Comparison of ENCODE assay signal across 19 cellular contexts in the genomic region with DNA sequence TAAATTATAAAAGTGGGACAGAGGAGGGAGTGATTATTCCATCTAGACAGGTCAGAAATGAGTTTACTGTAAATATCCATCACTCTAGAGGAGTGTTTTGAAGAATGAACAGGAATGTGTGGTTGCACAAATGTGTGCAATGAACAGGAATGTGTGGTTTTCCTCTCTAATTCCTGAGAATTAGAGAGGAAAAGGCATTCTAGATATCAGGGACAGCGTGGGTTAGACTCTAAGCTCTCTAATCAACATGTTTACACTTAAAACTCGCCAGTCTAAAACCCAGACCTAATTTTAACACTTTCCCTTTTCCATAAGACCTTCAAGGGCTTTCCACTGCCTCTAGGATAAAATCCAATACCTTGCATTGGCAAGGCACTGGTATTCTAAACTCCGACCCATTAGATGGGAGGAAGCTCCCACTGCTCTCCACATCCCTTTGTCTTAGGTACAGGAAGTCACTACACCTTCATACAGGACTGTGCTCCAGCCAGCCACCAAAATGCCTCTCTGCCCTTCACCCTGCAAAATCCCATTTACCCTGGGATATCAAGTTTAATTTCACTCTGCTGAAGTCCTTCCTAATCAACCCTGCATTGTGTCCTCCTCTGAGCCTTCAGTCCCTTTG.
DNase-seq lines count a peak whose midpoint lies in the region; ATAC-seq and TF ChIP-seq lines count a peak whose summit lies in the region.
"Had no signal": no experiment of that assay in that cellular context is flagged by ENCODE, and none has a peak within 500 bp of the region (broad histone marks: within the 10 kb centered on the region; RNA-seq: fewer than 3 reads in every experiment).

No MANE protein-coding gene starts in this region.

- H4K8ac ChIP-seq in IMR-90 (ENCODE audit: low read depth in 2 of 2, low read length in 2 of 2) = no peak overlapping the region

- no peak overlapping the region for H2AK5ac ChIP-seq in IMR-90 (ENCODE audit: low read depth, low read length)

- WGBS in IMR-90 (ENCODE audit: extremely low coverage in 2 of 2, insufficient read length in 1 of 2), 2 experiments = 20% methylated on average over 1 of the region's 3 CpGs; no CpG with 5 or more reads in 1 of the 2 experiments

- H3K36me3 Mint-ChIP-seq in chondrocyte (ENCODE audit: low read depth) (no peaks in the 10 kb centered on the region), osteocyte (ENCODE audit: unreplicated experiment) (no peaks in the 10 kb centered on the region)

- TF ChIP-seq CTCF in IMR-90 (conservative IDR thresholded peaks at IDR 0.05; ENCODE audit: low read depth, low read length) (no peak), chondrocyte (IDR thresholded peaks at IDR 0.05) (no peak), osteocyte (IDR thresholded peaks at IDR 0.05) (no peak), OCI-LY7 (conservative IDR thresholded peaks at IDR 0.05; ENCODE audit: low read length) (no peak)

- H3K4ac ChIP-seq in IMR-90 (ENCODE audit: low read depth, low read length) = no peak overlapping the region

- H3K27ac ChIP-seq in IMR-90 (ENCODE audit: insufficient read depth, low read length) = no peak overlapping the region
- H3K27ac ChIP-seq in OCI-LY7 (ENCODE audit: low read depth, low read length, poor library complexity, severe bottlenecking) = no peak overlapping the region
- H3K27ac ChIP-seq: cardiac muscle cell, gastrocnemius medialis, upper lobe of left lung had no signal

- H3K23ac ChIP-seq in IMR-90 (ENCODE audit: low read depth, low read length) = no peak overlapping the region

- no peaks in the 10 kb centered on the region for H3K79me2 ChIP-seq in OCI-LY7 (ENCODE audit: insufficient read depth, low read depth, low read length)

- H2AK9ac ChIP-seq in IMR-90 (replicated peaks; ENCODE audit: low read depth, low read length, poor library complexity) = no peak overlapping the region

- H3K18ac ChIP-seq in IMR-90 (ENCODE audit: low read depth, low read length) = no peak overlapping the region

- peak overlapping the region; percentile 76 for H3K27ac Mint-ChIP-seq in chondrocyte (ENCODE audit: unreplicated experiment)
- H3K27ac Mint-ChIP-seq in osteocyte (ENCODE audit: unreplicated experiment) = no peak overlapping the region
- H3K27ac Mint-ChIP-seq: activated naive CD4-positive, alpha-beta T cell treated with anti-CD3 and anti-CD28 coated beads for 36 hours had no signal

- no peaks in the 10 kb centered on the region for H3K79me1 ChIP-seq in IMR-90 (ENCODE audit: low read depth in 1 of 2, low read length in 2 of 2)

- POLR2A ChIA-PET in IMR-90 (lab: Charles Lee; ENCODE audit: unreplicated experiment) (no interaction called here), OCI-LY7 (lab: Charles Lee) (interaction anchor here (0.6 to 0.9 kb wide), 3 partner anchors 13 to 20 kb away, joined by 4 to 5 read pairs (median 4); no protein-coding TSS in a partner anchor)

- no peak overlapping the region for H2BK20ac ChIP-seq in IMR-90 (ENCODE audit: low read depth, low read length)

- peak; percentile 56 for DNase-seq in AG08395 (ENCODE audit: low spot score)
- peak; percentile 51 for DNase-seq in IMR-90
- no peak for DNase-seq in chondrocyte (ENCODE audit: low spot score)
- no peak for DNase-seq in left lobe of liver (ENCODE audit: low spot score)
- no peak for DNase-seq in osteocyte (ENCODE audit: extremely low spot score, unreplicated experiment)
- DNase-seq in retina = no peak
- no peak for DNase-seq in OCI-LY7 (ENCODE audit: low spot score)
- DNase-seq: activated CD4-positive, CD25-positive, alpha-beta regulatory T cell treated with anti-CD3 and anti-CD28 coated beads, Interleukin-2, amount 50 U/mL, for 72 hours; activated CD8-positive, alpha-beta memory T cell treated with anti-CD3 and anti-CD28 coated beads, Interleukin-2, amount 50 U/mL, for 4 hours; activated naive CD4-positive, alpha-beta T cell treated with anti-CD3 and anti-CD28 coated beads for 36 hours; COR-L47; gastrocnemius medialis; H7; NK-92 treated with Interleukin-12 subunit alpha and Interleukin-12 subunit beta, amount 100 ng/mL, for 24 hours; T-helper 2 cell; upper lobe of left lung had no signal

- in situ Hi-C loops in IMR-90 (cut with MboI; ENCODE audit: low sequenced_read_pairs) = no loop called here

- TF ChIP-seq RAD21 in IMR-90 (IDR thresholded peaks at IDR 0.05; ENCODE audit: low read length) = no peak

- H3K4me1 ChIP-seq in IMR-90 (ENCODE audit: control insufficient read depth, insufficient read depth, low read length) = peaks cover 3% of the 10 kb centered on the region; the same call in 1 of the 2 replicates
- no peaks in the 10 kb centered on the region for H3K4me1 ChIP-seq in OCI-LY7 (ENCODE audit: insufficient read depth, low read length, poor library complexity, severe bottlenecking)

- no peak overlapping the region for H3K9ac ChIP-seq in IMR-90 (ENCODE audit: low read depth, low read length)

- H3K4me1 Mint-ChIP-seq in chondrocyte (ENCODE audit: low read depth) (peaks cover 64% of the 10 kb centered on the region), osteocyte (ENCODE audit: unreplicated experiment) (peaks cover 28% of the 10 kb centered on the region)

- H3K4me2 ChIP-seq in IMR-90 (ENCODE audit: low read depth, low read length) (no peak overlapping the region), OCI-LY7 (ENCODE audit: low read length) (no peak overlapping the region)

- H2BK120ac ChIP-seq in IMR-90 (ENCODE audit: low read depth, low read length) = peak overlapping the region; percentile 68; the same call in 1 of the 2 replicates

- intact Hi-C loops in IMR-90 (cut with micrococcal nuclease) (no loop called here), OCI-LY7 (cut with micrococcal nuclease; ENCODE audit: unreplicated experiment) (no loop called here)

- H3K14ac ChIP-seq in IMR-90 (replicated peaks; ENCODE audit: low read depth, low read length) = 0 out of 2 replicates have a peak overlapping the region, but pooled peaks have one; percentile 40

- no peak overlapping the region for H2BK5ac ChIP-seq in IMR-90 (ENCODE audit: low read depth, low read length, poor library complexity, severe bottlenecking)

- H4K20me1 ChIP-seq in IMR-90 (ENCODE audit: insufficient read depth, low read length) (no peaks in the 10 kb centered on the region), OCI-LY7 (ENCODE audit: insufficient read depth, low read length) (no peaks in the 10 kb centered on the region)

- BruUV-seq in IMR-90 (replicated peaks; lab: Mats Ljungman, UMichigan) (no TSS peak), OCI-LY7 (replicated peaks; lab: Mats Ljungman, UMichigan) (no TSS peak)

- H3K4me3 Mint-ChIP-seq in chondrocyte (ENCODE audit: unreplicated experiment) = no peak overlapping the region
- H3K4me3 Mint-ChIP-seq in osteocyte (ENCODE audit: unreplicated experiment) = no peak overlapping the region
- H3K4me3 Mint-ChIP-seq: activated naive CD4-positive, alpha-beta T cell treated with anti-CD3 and anti-CD28 coated beads for 36 hours had no signal

- H3K56ac ChIP-seq in IMR-90 (ENCODE audit: extremely low read depth, insufficient read depth, low read length) = no peak overlapping the region

- ATAC-seq in IMR-90 (ENCODE audit: low read depth) (peak; percentile 60), left lobe of liver (peak; percentile 19), HG03095 (IDR thresholded peaks at IDR 0.05; ENCODE audit: unreplicated experiment) (no peak)
- ATAC-seq: gastrocnemius medialis, HepG2 had no signal

- H4K5ac ChIP-seq in IMR-90 (ENCODE audit: low read depth, low read length) = no peak overlapping the region

- H4K91ac ChIP-seq in IMR-90 (ENCODE audit: insufficient read depth, low read depth, low read length) = no peak overlapping the region

- no peaks in the 10 kb centered on the region for H3K9me1 ChIP-seq in IMR-90 (ENCODE audit: insufficient read depth, low read length)

- H3K36me3 ChIP-seq in IMR-90 (ENCODE audit: control insufficient read depth, insufficient read depth, low read length) = no peaks in the 10 kb centered on the region
- no peaks in the 10 kb centered on the region for H3K36me3 ChIP-seq in OCI-LY7 (ENCODE audit: insufficient read depth, low read length)
- H3K36me3 ChIP-seq: cardiac muscle cell, gastrocnemius medialis, upper lobe of left lung had no signal

- H2BK15ac ChIP-seq in IMR-90 (ENCODE audit: low read depth, low read length) = no peak overlapping the region

- H2AFZ ChIP-seq in IMR-90 (replicated peaks; ENCODE audit: low read length, poor library complexity) = no peak overlapping the region
- H2AFZ ChIP-seq in OCI-LY7 (ENCODE audit: low read length) = no peak overlapping the region

- H3K9me3 ChIP-seq in IMR-90 (ENCODE audit: control insufficient read depth, insufficient read depth, low read length) = no peaks in the 10 kb centered on the region
- no peaks in the 10 kb centered on the region for H3K9me3 ChIP-seq in OCI-LY7 (ENCODE audit: low read length)
- H3K9me3 ChIP-seq: gastrocnemius medialis, upper lobe of left lung had no signal

- H3K27me3 Mint-ChIP-seq in chondrocyte (ENCODE audit: low read depth) = no peaks in the 10 kb centered on the region
- no peaks in the 10 kb centered on the region for H3K27me3 Mint-ChIP-seq in osteocyte (ENCODE audit: unreplicated experiment)

- dilution Hi-C loops in IMR-90 (cut with HindIII; ENCODE audit: low sequenced_read_pairs, unreplicated experiment) = no loop called here

- H3K4me3 ChIP-seq in IMR-90 (ENCODE audit: insufficient read depth, low read depth, low read length) (no peak overlapping the region), OCI-LY7 (ENCODE audit: low read depth, low read length, poor library complexity, severe bottlenecking) (no peak overlapping the region)
- H3K4me3 ChIP-seq: cardiac muscle cell, gastrocnemius medialis, upper lobe of left lung had no signal

- CTCF ChIA-PET in IMR-90 (lab: Yijun Ruan, JAX) (no interaction called here), OCI-LY7 (lab: Charles Lee; ENCODE audit: unreplicated experiment) (no interaction called here)

- H3K9me2 ChIP-seq in OCI-LY7 (ENCODE audit: insufficient read depth, low read length) = no peaks in the 10 kb centered on the region

- H3K9me3 Mint-ChIP-seq in chondrocyte (ENCODE audit: low read depth) = no peaks in the 10 kb centered on the region
- H3K9me3 Mint-ChIP-seq in osteocyte (ENCODE audit: unreplicated experiment) = no peaks in the 10 kb centered on the region
- H3K9me3 Mint-ChIP-seq: activated naive CD4-positive, alpha-beta T cell treated with anti-CD3 and anti-CD28 coated beads for 36 hours had no signal

- H3K27me3 ChIP-seq in IMR-90 (ENCODE audit: control insufficient read depth, insufficient read depth, low read length) = peaks cover 4% of the 10 kb centered on the region
- H3K27me3 ChIP-seq: cardiac muscle cell, gastrocnemius medialis, upper lobe of left lung had no signal

- TF ChIP-seq POLR2A in IMR-90 (IDR thresholded peaks at IDR 0.05; ENCODE audit: low read depth, low read length) = no peak

TF ChIP-seq in IMR-90, 13 proteins besides CTCF, POLR2A, EP300 and RAD21:
- TF ChIP-seq RCOR1 (IDR thresholded peaks at IDR 0.05; ENCODE audit: insufficient replicate concordance, low read length) (no peak), CEBPB (IDR thresholded peaks at IDR 0.05; ENCODE audit: low read depth, low read length) (peak; percentile 91)

Comparison
In these comparisons a context has a peak if more than half of its experiments do, and no peak if none do; other contexts are left out.
1. DNase-seq: peak in AG08395 (single experiment) and IMR-90 (single experiment); none in chondrocyte (single experiment), left lobe of liver (single experiment), osteocyte (single experiment), retina (single experiment) and OCI-LY7 (single experiment).